Comparison of ENCODE assay signal across 8 cellular contexts in the genomic region with DNA sequence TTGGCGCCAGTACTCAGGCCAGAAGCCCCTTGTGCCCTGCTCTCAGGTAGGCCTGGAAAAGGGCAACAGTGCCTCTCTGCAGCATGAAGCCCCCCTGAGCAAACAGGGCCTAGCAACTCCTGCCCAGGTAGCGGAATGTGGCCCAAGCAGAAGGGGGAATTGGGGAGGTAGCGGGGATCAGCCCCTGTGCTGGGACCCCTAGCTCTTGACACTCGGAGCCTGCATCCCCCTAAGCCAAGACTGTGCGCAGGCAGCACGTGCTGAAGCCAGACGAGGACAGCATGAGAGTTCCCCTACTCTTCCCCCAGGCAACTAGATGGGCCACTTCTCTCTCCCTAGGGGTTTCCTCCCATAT. TPM values are rescaled to one million over a fixed set of nuclear protein-coding genes. Genes with fewer than 3 reads are reported as not detected.
DNase-seq lines count a peak whose midpoint lies in the region; ATAC-seq and TF ChIP-seq lines count a peak whose summit lies in the region.

No MANE protein-coding gene starts in this region.

- peaks cover 26% of the 10 kb centered on the region for H3K36me3 Mint-ChIP-seq in CD4-positive, CD25-positive, alpha-beta regulatory T cell
- peaks cover 3% of the 10 kb centered on the region for H3K36me3 Mint-ChIP-seq in neural crest cell (ENCODE audit: low read depth)

- peaks cover 33% of the 10 kb centered on the region for H3K36me3 ChIP-seq in CD4-positive, CD25-positive, alpha-beta regulatory T cell (ENCODE audit: control insufficient read depth, insufficient read depth, low read length)
- H3K36me3 ChIP-seq in Loucy (ENCODE audit: insufficient read depth, low read length): peaks cover 47% of the 10 kb centered on the region; the same call in 1 of the 2 replicates
- H3K36me3 ChIP-seq in duodenal mucosa (ENCODE audit: control insufficient read depth in 1 of 2, insufficient read depth in 2 of 2, low read length in 2 of 2): peaks cover 24 to 67% of the 10 kb centered on the region in 2 donors

- H3K4me2 ChIP-seq in Loucy (ENCODE audit: low read depth, low read length, poor library complexity, severe bottlenecking): peak overlapping the region; percentile 92

- ATAC-seq in CD4-positive, CD25-positive, alpha-beta regulatory T cell (ENCODE audit: low read depth in 2 of 2): no peak
- ATAC-seq in GM21723 (IDR thresholded peaks at IDR 0.05; ENCODE audit: unreplicated experiment) (no peak), HG03025 (IDR thresholded peaks at IDR 0.05; ENCODE audit: low FRiP score, unreplicated experiment) (no peak)

- no peaks in the 10 kb centered on the region for H3K9me3 ChIP-seq in CD4-positive, CD25-positive, alpha-beta regulatory T cell (ENCODE audit: control insufficient read depth in 2 of 2, low read length in 2 of 2)
- no peaks in the 10 kb centered on the region for H3K9me3 ChIP-seq in Loucy (ENCODE audit: insufficient read depth, low read depth, low read length)
- H3K9me3 ChIP-seq in duodenal mucosa (ENCODE audit: control insufficient read depth in 1 of 2, low read length in 2 of 2): no peaks in the 10 kb centered on the region

- no peak for TF ChIP-seq CTCF in Loucy (conservative IDR thresholded peaks at IDR 0.05; ENCODE audit: low read length)
- TF ChIP-seq CTCF in neural crest cell (conservative IDR thresholded peaks at IDR 0.05): no peak

- no peaks in the 10 kb centered on the region for H3K27me3 Mint-ChIP-seq in CD4-positive, CD25-positive, alpha-beta regulatory T cell
- H3K27me3 Mint-ChIP-seq in neural crest cell (ENCODE audit: low read depth): no peaks in the 10 kb centered on the region

- no peaks in the 10 kb centered on the region for H3K27me3 ChIP-seq in CD4-positive, CD25-positive, alpha-beta regulatory T cell (ENCODE audit: control insufficient read depth, insufficient read depth, low read length)
- no peaks in the 10 kb centered on the region for H3K27me3 ChIP-seq in Loucy (ENCODE audit: insufficient read depth, low read length, poor library complexity, severe bottlenecking)
- no peaks in the 10 kb centered on the region for H3K27me3 ChIP-seq in duodenal mucosa (ENCODE audit: control insufficient read depth in 1 of 2, insufficient read depth in 2 of 2, low read length in 2 of 2)

- H2AFZ ChIP-seq in Loucy (ENCODE audit: low read length): no peak overlapping the region

- no peaks in the 10 kb centered on the region for H3K9me2 ChIP-seq in Loucy (replicated peaks; ENCODE audit: low read depth, low read length)

- no peak for DNase-seq in CD4-positive, CD25-positive, alpha-beta regulatory T cell
- DNase-seq in neural crest cell (ENCODE audit: low read depth, low spot score): no peak
- DNase-seq in NCI-H1092 (lab: John Stamatoyannopoulos, UW): no peak
- no peak for DNase-seq in NCI-H524 (lab: John Stamatoyannopoulos, UW)

- peak overlapping the region; percentile 99 for H3K27ac Mint-ChIP-seq in CD4-positive, CD25-positive, alpha-beta regulatory T cell
- peak overlapping the region; percentile 100 for H3K27ac Mint-ChIP-seq in neural crest cell (ENCODE audit: unreplicated experiment)

- peaks cover 24% of the 10 kb centered on the region for H3K4me1 ChIP-seq in CD4-positive, CD25-positive, alpha-beta regulatory T cell (ENCODE audit: control insufficient read depth, insufficient read depth, low read length, poor library complexity, severe bottlenecking)
- H3K4me1 ChIP-seq in Loucy (ENCODE audit: insufficient read depth, low read length, poor library complexity, severe bottlenecking) (peaks cover 18% of the 10 kb centered on the region), duodenal mucosa (ENCODE audit: control insufficient read depth in 1 of 2, insufficient read depth in 2 of 2, low read length in 2 of 2) (peaks cover 45 to 49% of the 10 kb centered on the region in 2 donors)

- no peak overlapping the region for H3K4me3 ChIP-seq in CD4-positive, CD25-positive, alpha-beta regulatory T cell (ENCODE audit: low read depth, low read length)
- H3K4me3 ChIP-seq in Loucy (ENCODE audit: low read length, poor library complexity, severe bottlenecking): peak overlapping the region; percentile 90
- H3K4me3 ChIP-seq in duodenal mucosa (ENCODE audit: low read depth in 1 of 2, low read length in 2 of 2): peak overlapping the region; percentile 96 to 98

- peaks cover 79% of the 10 kb centered on the region for H3K79me2 ChIP-seq in Loucy (ENCODE audit: insufficient read depth, low read length)

- peaks cover 4 to 47% (median 19%) of the 10 kb centered on the region in 4 donors for H3K4me1 Mint-ChIP-seq in CD4-positive, CD25-positive, alpha-beta regulatory T cell
- peaks cover 22% of the 10 kb centered on the region for H3K4me1 Mint-ChIP-seq in neural crest cell

- H3K9ac ChIP-seq in Loucy (ENCODE audit: low read depth, low read length, poor library complexity, severe bottlenecking) (peak overlapping the region; percentile 88), duodenal mucosa (ENCODE audit: low read depth in 1 of 2, low read length in 2 of 2) (peak overlapping the region; percentile 79 to 97)

- H3K4me3 Mint-ChIP-seq in CD4-positive, CD25-positive, alpha-beta regulatory T cell: peak overlapping the region; percentile 96 to 100 (median 96)
- H3K4me3 Mint-ChIP-seq in neural crest cell: peak overlapping the region; percentile 98

- H3K27ac ChIP-seq in CD4-positive, CD25-positive, alpha-beta regulatory T cell (ENCODE audit: insufficient read depth, low read length, poor library complexity, severe bottlenecking): peak overlapping the region; percentile 96
- peak overlapping the region; percentile 98 for H3K27ac ChIP-seq in duodenal mucosa (ENCODE audit: low read depth, low read length)

- H3K9me3 Mint-ChIP-seq in CD4-positive, CD25-positive, alpha-beta regulatory T cell: no peaks in the 10 kb centered on the region
- no peaks in the 10 kb centered on the region for H3K9me3 Mint-ChIP-seq in neural crest cell

- peaks cover 12% of the 10 kb centered on the region for H4K20me1 ChIP-seq in Loucy (ENCODE audit: insufficient read depth, low read length, poor library complexity, severe bottlenecking)

- H3F3A ChIP-seq in Loucy (ENCODE audit: low read depth): no peaks in the 10 kb centered on the region

RNA-seq across cellular contexts. Expression of a gene that starts 0.8 kb away (rescaled TPM):
- total RNA-seq in CD4-positive, CD25-positive, alpha-beta regulatory T cell: 46.7 TPM
- 10 to 100 TPM; 33.5 to 42.1 (median 37.2) TPM for polyA plus RNA-seq in CD4-positive, CD25-positive, alpha-beta regulatory T cell
- 74.8 and 85.2 TPM in 2 replicates for total RNA-seq in neural crest cell

RNA-seq across cellular contexts. Expression of a gene that starts 14.4 kb away (rescaled TPM):
- 32.2 TPM for total RNA-seq in CD4-positive, CD25-positive, alpha-beta regulatory T cell
- 10 to 100 TPM in 1 of 4 donors, 1 to 10 TPM in 3; 7.1 to 11.7 (median 8.2) TPM for polyA plus RNA-seq in CD4-positive, CD25-positive, alpha-beta regulatory T cell
- total RNA-seq in neural crest cell: 39.7 and 45.6 TPM in 2 replicates

RNA-seq across cellular contexts. Expression of a gene that starts 18.7 kb away (rescaled TPM):
- total RNA-seq in CD4-positive, CD25-positive, alpha-beta regulatory T cell: 4.1 TPM
- 1 to 10 TPM in 1 of 4 donors, not detected in 3; 1.7 TPM for polyA plus RNA-seq in CD4-positive, CD25-positive, alpha-beta regulatory T cell
- not detected in 2 replicates for total RNA-seq in neural crest cell

RNA-seq across cellular contexts. Expression of a gene that starts 26.4 kb away (rescaled TPM):
- total RNA-seq in CD4-positive, CD25-positive, alpha-beta regulatory T cell: 198 TPM
- 100 to 1,000 TPM; 157 to 205 (median 170) TPM for polyA plus RNA-seq in CD4-positive, CD25-positive, alpha-beta regulatory T cell
- 2.3 and 2.9 TPM in 2 replicates for total RNA-seq in neural crest cell

RNA-seq across cellular contexts. Expression of a gene that starts 39.3 kb away (rescaled TPM):
- 6.0 TPM for total RNA-seq in CD4-positive, CD25-positive, alpha-beta regulatory T cell
- 1 to 10 TPM; 4.5 to 8.0 (median 6.7) TPM for polyA plus RNA-seq in CD4-positive, CD25-positive, alpha-beta regulatory T cell
- total RNA-seq in neural crest cell: 59.9 and 60.9 TPM in 2 replicates
